Comparison of ENCODE assay signal across 8 cellular contexts in genomic region chr3:138188013-138188352, GRCh38.
A peak's percentile ranks its signal among the peaks of the same experiment; 100 is the strongest.
DNase-seq lines count a peak whose midpoint lies in the region; ATAC-seq and TF ChIP-seq lines count a peak whose summit lies in the region.

No MANE protein-coding gene starts in this region.

- peak overlapping the region; percentile 84 for H3K9ac ChIP-seq in iPS-15b (ENCODE audit: low read depth, low read length)

- TF ChIP-seq CTCF in GM12875 (IDR thresholded peaks at IDR 0.05; ENCODE audit: borderline replicate concordance, insufficient read depth, low read depth, low read length) = no peak

- H3K4me3 ChIP-seq in GM12875 (ENCODE audit: low read depth, low read length) (peak overlapping the region; percentile 94), iPS-15b (ENCODE audit: low read depth, low read length) (peak overlapping the region; percentile 66)

- H3K36me3 ChIP-seq in iPS-15b (ENCODE audit: control insufficient read depth, insufficient read depth, low read length) = peaks cover 3% of the 10 kb centered on the region

- peaks cover 20% of the 10 kb centered on the region for H3K27me3 ChIP-seq in iPS-15b (ENCODE audit: control insufficient read depth, insufficient read depth, low read length)

- no peaks in the 10 kb centered on the region for H3K9me3 ChIP-seq in iPS-15b (ENCODE audit: control insufficient read depth, insufficient read depth, low read length)

- peak; percentile 57 for DNase-seq in KBM-7
- DNase-seq in amniotic epithelial cell (ENCODE audit: low read depth) = peak; percentile 92
- no peak for DNase-seq in stimulated activated naive CD8-positive, alpha-beta T cell treated with anti-CD3 and anti-CD28 coated beads, Interleukin-15, Interleukin-2, amounts not matched to agents 100 U/mL and 50 U/mL, for 24 hours

- peak; percentile 26 for ATAC-seq in stimulated activated naive CD8-positive, alpha-beta T cell treated with anti-CD3 and anti-CD28 coated beads, Interleukin-15, Interleukin-2, amounts not matched to agents 100 U/mL and 50 U/mL, for 24 hours
- ATAC-seq in HG03354 (IDR thresholded peaks at IDR 0.05; ENCODE audit: poor library complexity, severe bottlenecking, unreplicated experiment) = no peak
- no peak for ATAC-seq in HG03565 (IDR thresholded peaks at IDR 0.05; ENCODE audit: unreplicated experiment)
- no peak for ATAC-seq in HG03520 (IDR thresholded peaks at IDR 0.05; ENCODE audit: unreplicated experiment)

- peaks cover 9% of the 10 kb centered on the region for H3K4me1 ChIP-seq in iPS-15b (ENCODE audit: control insufficient read depth, insufficient read depth, low read length)

- in situ Hi-C loops in KBM-7 (cut with MboI; ENCODE audit: low pct_unique_long_range_greater_than_20kb, low sequenced_read_pairs) = no loop called here
